Comparison of ENCODE assay signal across 8 cellular contexts in the genomic region with DNA sequence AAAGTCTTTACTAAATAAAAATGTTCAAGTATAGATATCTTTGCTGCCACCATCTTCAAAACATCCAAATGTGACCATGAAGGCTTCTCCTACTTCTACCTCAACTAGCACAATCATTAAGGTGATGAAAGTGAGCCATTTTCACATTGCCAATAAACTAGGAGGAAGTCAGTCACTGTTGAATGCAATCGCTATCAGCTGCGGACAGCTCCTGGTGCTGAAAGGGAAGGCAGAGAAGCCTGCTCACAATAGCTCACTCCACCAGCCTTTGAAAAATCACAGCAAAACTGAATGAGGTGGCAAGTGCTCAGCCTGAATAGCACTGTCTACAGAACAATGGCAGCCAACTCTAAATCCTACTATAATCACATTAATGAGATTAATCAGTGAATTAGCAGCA. TPM values are rescaled to one million over a fixed set of nuclear protein-coding genes. Genes with fewer than 3 reads are reported as not detected.
A peak's percentile ranks its signal among the peaks of the same experiment; 100 is the strongest.
DNase-seq lines count a peak whose midpoint lies in the region.

No MANE protein-coding gene starts in this region.

- peak; percentile 84 for DNase-seq in G401 (ENCODE audit: low spot score)
- DNase-seq in MV-4-11 (lab: John Stamatoyannopoulos, UW) = peak; percentile 9
- DNase-seq in RKO (ENCODE audit: low spot score) = peak; percentile 49
- DNase-seq in inferior parietal cortex (ENCODE audit: extremely low spot score) = peak; percentile 32
- no peak for DNase-seq in HPDE6-E6E7 (ENCODE audit: extremely low spot score)
- DNase-seq in GM03348 (ENCODE audit: low spot score) = no peak
- DNase-seq in activated naive CD4-positive, alpha-beta T cell treated with Interleukin-2 at 50 U/mL for 16 hours = no peak
- no peak for DNase-seq in ureter (ENCODE audit: low spot score)

- in situ Hi-C loops in G401 (cut with HindIII; ENCODE audit: low sequenced_read_pairs) = no loop called here

RNA-seq across cellular contexts. Expression of a gene that starts 2.2 kb away (rescaled TPM):
- not detected in 2 replicates for total RNA-seq in G401 (2014; rRNA removed; shearing (Covaris generic))
- total RNA-seq in ureter = not detected

Comparison
In these comparisons a context has a peak if more than half of its experiments do, and no peak if none do; other contexts are left out.
1. DNase-seq: peak in G401 (single experiment), MV-4-11 (single experiment), RKO (single experiment) and inferior parietal cortex (single experiment); none in HPDE6-E6E7 (single experiment), GM03348 (single experiment), activated naive CD4-positive, alpha-beta T cell treated with Interleukin-2 at 50 U/mL for 16 hours (single experiment) and ureter (single experiment).